Comparison of ENCODE assay signal across 36 cellular contexts in the genomic region with DNA sequence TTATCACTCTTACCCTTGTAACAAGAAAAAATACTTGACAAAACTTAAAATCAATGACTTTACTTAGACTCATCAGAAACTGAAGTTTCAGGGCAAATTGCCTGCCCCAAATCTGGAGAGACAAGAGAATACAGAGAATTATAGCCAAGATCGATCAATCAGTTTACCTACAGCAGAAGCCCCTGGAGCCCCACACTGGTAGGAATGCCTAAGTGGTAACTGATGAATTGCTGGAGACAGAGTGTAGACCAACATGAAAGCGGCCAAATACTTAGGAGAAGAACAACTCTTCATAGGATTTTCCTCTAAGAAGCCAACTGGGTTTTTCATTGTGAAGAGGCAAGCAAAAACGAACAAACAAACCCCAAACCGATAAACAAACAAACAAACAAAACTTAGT.
"Had no signal": no experiment of that assay in that cellular context is flagged by ENCODE, and none has a peak within 500 bp of the region (broad histone marks: within the 10 kb centered on the region; RNA-seq: fewer than 3 reads in every experiment).

No MANE protein-coding gene starts in this region.

- ATAC-seq: activated CD4-positive, alpha-beta T cell treated with anti-CD3 and anti-CD28 coated beads for 36 hours; activated CD8-positive, alpha-beta memory T cell treated with anti-CD3 and anti-CD28 coated beads, Interleukin-2, amount 10 ng/mL, durations not matched to agents 7 days and 5 days; activated CD8-positive, alpha-beta T cell treated with anti-CD3 and anti-CD28 coated beads, Interleukin-2, amount 10 ng/mL, durations not matched to agents 7 days and 5 days; activated naive CD8-positive, alpha-beta T cell treated with anti-CD3 and anti-CD28 coated beads, Interleukin-2, amount 50 U/mL, for 24 hours; body of pancreas; effector memory CD8-positive, alpha-beta T cell; gastroesophageal sphincter; T-helper 17 cell had no signal

- H3K4me3 ChIP-seq: adrenal gland, body of pancreas, esophagus squamous epithelium, gastroesophageal sphincter had no signal

- H3K4me1 ChIP-seq: adrenal gland, body of pancreas, esophagus squamous epithelium, gastroesophageal sphincter had no signal

- H3K36me3 Mint-ChIP-seq: activated CD4-positive, alpha-beta memory T cell treated with anti-CD3 and anti-CD28 coated beads for 36 hours; activated CD8-positive, alpha-beta memory T cell treated with anti-CD3 and anti-CD28 coated beads, Interleukin-2, amount 10 ng/mL, durations not matched to agents 7 days and 5 days; activated naive CD4-positive, alpha-beta T cell treated with anti-CD3 and anti-CD28 coated beads, Interleukin-2, amount 50 U/mL, for 24 hours; activated naive CD8-positive, alpha-beta T cell treated with anti-CD3 and anti-CD28 coated beads for 36 hours had no signal

- H3K4me3 Mint-ChIP-seq: activated CD4-positive, alpha-beta memory T cell treated with anti-CD3 and anti-CD28 coated beads for 36 hours; activated CD4-positive, alpha-beta T cell treated with anti-CD3 and anti-CD28 coated beads for 36 hours; activated CD4-positive, alpha-beta T cell treated with anti-CD3 and anti-CD28 coated beads, Interleukin-2, amount 10 ng/mL, durations not matched to agents 24 days and 14 days; activated CD8-positive, alpha-beta memory T cell treated with anti-CD3 and anti-CD28 coated beads, Interleukin-2, amount 10 ng/mL, durations not matched to agents 7 days and 5 days; activated CD8-positive, alpha-beta T cell treated with anti-CD3 and anti-CD28 coated beads, Interleukin-2, amount 10 ng/mL, durations not matched to agents 7 days and 5 days; activated naive CD4-positive, alpha-beta T cell treated with anti-CD3 and anti-CD28 coated beads for 36 hours; activated naive CD4-positive, alpha-beta T cell treated with anti-CD3 and anti-CD28 coated beads, Interleukin-2, amount 50 U/mL, for 24 hours; activated naive CD8-positive, alpha-beta T cell treated with anti-CD3 and anti-CD28 coated beads for 36 hours; activated naive CD8-positive, alpha-beta T cell treated with anti-CD3 and anti-CD28 coated beads, Interleukin-2, amount 50 U/mL, for 24 hours; activated T-helper 1 cell treated with anti-CD3 and anti-CD28 coated beads, Interleukin-12 subunit alpha, Interleukin-12 subunit beta, Interleukin-2, Interleukin-4 antibody, amounts not matched to agents 30 ng/mL and 10 ng/mL and 1 ng/mL, durations not matched to agents 14 hours and 24 hours and 36 hours; effector memory CD8-positive, alpha-beta T cell; T-helper 17 cell; T-helper 2 cell treated with Interferon-gamma antibody and Interleukin-4, amounts not matched to agents 5 μg/mL and 100 μg/mL, for 36 hours had no signal

- DNase-seq: activated CD4-positive, alpha-beta memory T cell treated with anti-CD3 and anti-CD28 coated beads for 36 hours; activated CD4-positive, alpha-beta T cell treated with anti-CD3 and anti-CD28 coated beads for 36 hours; activated CD4-positive, alpha-beta T cell treated with anti-CD3 and anti-CD28 coated beads, Interleukin-2, amount 10 ng/mL, durations not matched to agents 24 days and 14 days; activated CD4-positive, CD25-positive, alpha-beta regulatory T cell; activated CD4-positive, CD25-positive, alpha-beta regulatory T cell treated with anti-CD3 and anti-CD28 coated beads, Interleukin-2, amount 50 U/mL, for 72 hours; activated CD8-positive, alpha-beta memory T cell treated with anti-CD3 and anti-CD28 coated beads, Interleukin-2, amount 10 ng/mL, durations not matched to agents 7 days and 5 days; activated CD8-positive, alpha-beta memory T cell treated with anti-CD3 and anti-CD28 coated beads, Interleukin-2, amount 50 U/mL, for 4 hours; activated CD8-positive, alpha-beta T cell treated with anti-CD3 and anti-CD28 coated beads, Interleukin-2, amount 10 ng/mL, durations not matched to agents 7 days and 5 days; activated effector memory CD4-positive, alpha-beta T cell treated with anti-CD3 and anti-CD28 coated beads, Interleukin-2, amount 50 U/mL, for 16 hours; activated naive CD4-positive, alpha-beta T cell treated with anti-CD3 and anti-CD28 coated beads for 36 hours; activated naive CD8-positive, alpha-beta T cell treated with anti-CD3 and anti-CD28 coated beads for 36 hours; activated naive CD8-positive, alpha-beta T cell treated with anti-CD3 and anti-CD28 coated beads, Interleukin-2, amount 50 U/mL, for 24 hours; activated T-cell treated with anti-CD3 and anti-CD28 coated beads, Interleukin-2, amount 50 U/mL, for 1 hour; activated T-cell treated with anti-CD3 and anti-CD28 coated beads, Interleukin-2, amount 50 U/mL, for 48 hours; adrenal gland; amygdala; aorta; body of pancreas; caudate nucleus; cortex of kidney; dermis blood vessel endothelial cell; effector CD4-positive, alpha-beta T cell; effector memory CD8-positive, alpha-beta T cell; esophagus squamous epithelium; foreskin melanocyte; head of caudate nucleus; T-helper 1 cell; T-helper 17 cell; T1000; WERI-Rb-1 had no signal

- H3K36me3 ChIP-seq: adrenal gland, esophagus squamous epithelium, gastroesophageal sphincter, WERI-Rb-1 had no signal

- H3K4me1 Mint-ChIP-seq: activated CD4-positive, alpha-beta T cell treated with anti-CD3 and anti-CD28 coated beads for 36 hours; activated CD4-positive, alpha-beta T cell treated with anti-CD3 and anti-CD28 coated beads, Interleukin-2, amount 10 ng/mL, durations not matched to agents 24 days and 14 days; activated CD8-positive, alpha-beta memory T cell treated with anti-CD3 and anti-CD28 coated beads, Interleukin-2, amount 10 ng/mL, durations not matched to agents 7 days and 5 days; activated naive CD4-positive, alpha-beta T cell treated with anti-CD3 and anti-CD28 coated beads, Interleukin-2, amount 50 U/mL, for 24 hours; activated naive CD8-positive, alpha-beta T cell treated with anti-CD3 and anti-CD28 coated beads for 36 hours; activated naive CD8-positive, alpha-beta T cell treated with anti-CD3 and anti-CD28 coated beads, Interleukin-2, amount 50 U/mL, for 24 hours had no signal

- H3K9me3 ChIP-seq: adrenal gland, body of pancreas, esophagus squamous epithelium, gastroesophageal sphincter had no signal

- H3K27me3 Mint-ChIP-seq: activated CD4-positive, alpha-beta T cell treated with anti-CD3 and anti-CD28 coated beads, Interleukin-2, amount 10 ng/mL, durations not matched to agents 24 days and 14 days; activated CD8-positive, alpha-beta memory T cell treated with anti-CD3 and anti-CD28 coated beads, Interleukin-2, amount 10 ng/mL, durations not matched to agents 7 days and 5 days; activated naive CD8-positive, alpha-beta T cell treated with anti-CD3 and anti-CD28 coated beads for 36 hours; activated naive CD8-positive, alpha-beta T cell treated with anti-CD3 and anti-CD28 coated beads, Interleukin-2, amount 50 U/mL, for 24 hours; effector memory CD8-positive, alpha-beta T cell; T-helper 17 cell had no signal

- H3K9me3 Mint-ChIP-seq: activated CD4-positive, alpha-beta memory T cell treated with anti-CD3 and anti-CD28 coated beads for 36 hours; activated CD4-positive, alpha-beta T cell treated with anti-CD3 and anti-CD28 coated beads, Interleukin-2, amount 10 ng/mL, durations not matched to agents 24 days and 14 days; activated naive CD4-positive, alpha-beta T cell treated with anti-CD3 and anti-CD28 coated beads for 36 hours; activated naive CD4-positive, alpha-beta T cell treated with anti-CD3 and anti-CD28 coated beads, Interleukin-2, amount 50 U/mL, for 24 hours; activated naive CD8-positive, alpha-beta T cell treated with anti-CD3 and anti-CD28 coated beads for 36 hours; activated naive CD8-positive, alpha-beta T cell treated with anti-CD3 and anti-CD28 coated beads, Interleukin-2, amount 50 U/mL, for 24 hours; activated T-helper 1 cell treated with anti-CD3 and anti-CD28 coated beads, Interleukin-12 subunit alpha, Interleukin-12 subunit beta, Interleukin-2, Interleukin-4 antibody, amounts not matched to agents 30 ng/mL and 10 ng/mL and 1 ng/mL, durations not matched to agents 14 hours and 24 hours and 36 hours; activated T-helper 2 cell treated with anti-CD3 and anti-CD28 coated beads, Interferon-gamma antibody, Interleukin-2, Interleukin-4, amounts not matched to agents 10 μg/mL and 5 μg/mL and 100 μg/mL, durations not matched to agents 14 hours and 24 hours and 36 hours; T-helper 2 cell treated with Interferon-gamma antibody and Interleukin-4, amounts not matched to agents 5 μg/mL and 100 μg/mL, for 36 hours had no signal

- H3K27me3 ChIP-seq: body of pancreas, esophagus squamous epithelium, gastroesophageal sphincter had no signal

- H3K27ac Mint-ChIP-seq: activated CD4-positive, alpha-beta memory T cell treated with anti-CD3 and anti-CD28 coated beads for 36 hours; activated CD4-positive, alpha-beta T cell treated with anti-CD3 and anti-CD28 coated beads for 36 hours; activated CD4-positive, alpha-beta T cell treated with anti-CD3 and anti-CD28 coated beads, Interleukin-2, amount 10 ng/mL, durations not matched to agents 24 days and 14 days; activated CD8-positive, alpha-beta memory T cell treated with anti-CD3 and anti-CD28 coated beads, Interleukin-2, amount 10 ng/mL, durations not matched to agents 7 days and 5 days; activated CD8-positive, alpha-beta T cell treated with anti-CD3 and anti-CD28 coated beads, Interleukin-2, amount 10 ng/mL, durations not matched to agents 7 days and 5 days; activated naive CD4-positive, alpha-beta T cell treated with anti-CD3 and anti-CD28 coated beads for 36 hours; activated naive CD4-positive, alpha-beta T cell treated with anti-CD3 and anti-CD28 coated beads, Interleukin-2, amount 50 U/mL, for 24 hours; activated naive CD8-positive, alpha-beta T cell treated with anti-CD3 and anti-CD28 coated beads for 36 hours; activated naive CD8-positive, alpha-beta T cell treated with anti-CD3 and anti-CD28 coated beads, Interleukin-2, amount 50 U/mL, for 24 hours; activated T-helper 1 cell treated with anti-CD3 and anti-CD28 coated beads, Interleukin-12 subunit alpha, Interleukin-12 subunit beta, Interleukin-2, Interleukin-4 antibody, amounts not matched to agents 30 ng/mL and 10 ng/mL and 1 ng/mL, durations not matched to agents 14 hours and 24 hours and 36 hours; activated T-helper 2 cell treated with anti-CD3 and anti-CD28 coated beads, Interferon-gamma antibody, Interleukin-2, Interleukin-4, amounts not matched to agents 10 μg/mL and 5 μg/mL and 100 μg/mL, durations not matched to agents 14 hours and 24 hours and 36 hours; effector memory CD8-positive, alpha-beta T cell; T-helper 17 cell; T-helper 2 cell treated with Interferon-gamma antibody and Interleukin-4, amounts not matched to agents 5 μg/mL and 100 μg/mL, for 36 hours had no signal

- H3K27ac ChIP-seq: adrenal gland, body of pancreas, epithelial cell of prostate, esophagus squamous epithelium, gastroesophageal sphincter, WERI-Rb-1 had no signal
